In the genomic region with DNA sequence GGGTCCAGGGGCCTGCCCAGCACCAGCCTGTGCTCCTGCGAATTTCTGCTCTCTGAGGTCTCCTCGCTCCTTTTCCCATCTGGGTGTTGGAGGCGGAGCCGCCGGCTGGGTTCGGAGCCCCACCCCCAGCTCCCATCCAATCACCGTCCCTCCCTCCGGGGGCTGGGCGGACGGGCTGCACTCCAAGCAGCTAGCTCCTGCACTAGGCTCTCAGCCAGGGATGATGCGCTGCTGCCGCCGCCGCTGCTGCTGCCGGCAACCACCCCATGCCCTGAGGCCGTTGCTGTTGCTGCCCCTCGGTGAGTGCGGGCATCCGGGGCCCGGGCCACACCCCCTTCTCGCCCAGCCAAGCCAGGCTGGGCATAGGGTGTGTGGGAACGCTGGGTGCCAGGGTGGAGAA, we compare ENCODE assay signal across 8 cellular contexts. TPM values are rescaled to one million over a fixed set of nuclear protein-coding genes. Genes with fewer than 3 reads are reported as not detected.
DNase-seq lines count a peak whose midpoint lies in the region; ATAC-seq and TF ChIP-seq lines count a peak whose summit lies in the region.

A gene (plus strand): TSS at position 202 of the 400 bp plus-strand sequence. CDS start 19 bp downstream, at position 221.

- no peak for TF ChIP-seq POLR2A in vagina (IDR thresholded peaks at IDR 0.05)

- peaks cover 5 to 49% of the 10 kb centered on the region in 2 donors for H3K36me3 ChIP-seq in lung (ENCODE audit: control insufficient read depth in 2 of 2, insufficient read depth in 2 of 2, low read length in 2 of 2)
- peaks cover 0 to 42% of the 10 kb centered on the region in 2 donors for H3K36me3 ChIP-seq in vagina

- no peaks in the 10 kb centered on the region for H3K9me3 ChIP-seq in lung (ENCODE audit: control insufficient read depth in 2 of 2, insufficient read depth in 1 of 2, low read length in 1 of 2)
- no peaks in the 10 kb centered on the region for H3K9me3 ChIP-seq in vagina

- H3K4me3 Mint-ChIP-seq in endothelial cell (ENCODE audit: unreplicated experiment): peak within 1 kb of the TSS; percentile 27

- intact Hi-C loops in vagina (cut with DNase I): loop anchor here (5.0 kb wide), 1 partner anchor 43 kb away; no protein-coding TSS in a partner anchor

- TF ChIP-seq CTCF in endothelial cell (IDR thresholded peaks at IDR 0.05; ENCODE audit: unreplicated experiment) (no peak), lung (IDR thresholded peaks at IDR 0.05; ENCODE audit: control extremely low read depth, extremely low read depth) (no peak), vagina (IDR thresholded peaks at IDR 0.05) (no peak)

- peak; percentile 66 for DNase-seq in DMS153 treated with DMSO at 0.1 percent for 48 hours (lab: John Stamatoyannopoulos, UW; ENCODE audit: unreplicated experiment)
- peak; percentile 63 for DNase-seq in NCI-H510A (lab: John Stamatoyannopoulos, UW)
- DNase-seq in endothelial cell (ENCODE audit: low spot score): peak; percentile 72
- DNase-seq in lung (ENCODE audit: low spot score): peak; percentile 85
- peak in 1 of 2 donors; percentile 87 for DNase-seq in vagina (ENCODE audit: extremely low spot score in 2 of 2)
- DNase-seq in GDM1 (lab: John Stamatoyannopoulos, UW): no peak
- no peak for DNase-seq in GF-D8 (lab: John Stamatoyannopoulos, UW)

- H3K4me1 ChIP-seq in lung (ENCODE audit: control insufficient read depth in 2 of 2, insufficient read depth in 2 of 2, low read length in 2 of 2) (peaks cover 0 to 2% of the 10 kb centered on the region in 2 donors), vagina (peaks cover 12% of the 10 kb centered on the region)

- H3K4me3 ChIP-seq in lung (no peak within 1 kb of the TSS), vagina (peak within 1 kb of the TSS in 1 of 2 donors; percentile 0)

- H3K27me3 ChIP-seq in lung (ENCODE audit: control insufficient read depth, insufficient read depth) (no peaks in the 10 kb centered on the region), vagina (no peaks in the 10 kb centered on the region)

- ATAC-seq in lung (ENCODE audit: insufficient read depth, low FRiP score): peak; percentile 84
- no peak for ATAC-seq in GM19328 (IDR thresholded peaks at IDR 0.05; ENCODE audit: unreplicated experiment)

- peaks cover 4% of the 10 kb centered on the region for H3K27me3 Mint-ChIP-seq in endothelial cell (ENCODE audit: unreplicated experiment)

- H3K27ac Mint-ChIP-seq in endothelial cell (ENCODE audit: unreplicated experiment): no peak within 1 kb of the TSS

- peaks cover 7% of the 10 kb centered on the region for H3K4me1 Mint-ChIP-seq in endothelial cell (ENCODE audit: unreplicated experiment)

- peaks cover 29% of the 10 kb centered on the region for H3K36me3 Mint-ChIP-seq in endothelial cell (ENCODE audit: low read depth, unreplicated experiment)

- H3K9me3 Mint-ChIP-seq in endothelial cell (ENCODE audit: unreplicated experiment): no peaks in the 10 kb centered on the region

- peak within 1 kb of the TSS; percentile 36 to 53 for H3K27ac ChIP-seq in lung (ENCODE audit: low read depth in 1 of 2, low read length in 1 of 2)
- peak within 1 kb of the TSS; percentile 30 for H3K27ac ChIP-seq in vagina

- 47 to 78% methylated on average over 22 of the region's 22 CpGs for WGBS in lung, 2 donors

RNA-seq across cellular contexts. Expression of the gene that starts here (rescaled TPM):
- total RNA-seq in endothelial cell (ENCODE audit: unreplicated experiment): 0.56 TPM
- total RNA-seq in lung: 1 to 10 TPM; 2.1 to 5.8 TPM
- polyA plus RNA-seq in lung: 1 to 10 TPM; 1.1 to 5.0 TPM
- total RNA-seq in vagina: not detected

Comparison
In these comparisons a context has a peak if more than half of its experiments do, and no peak if none do; other contexts are left out.
1. Peak in DNase-seq in endothelial cell; RNA of the gene not detected or under 1 TPM.
2. DNase-seq: peak in DMS153 treated with DMSO at 0.1 percent for 48 hours (single experiment), NCI-H510A (single experiment) and lung (single experiment); none in GDM1 (single experiment) and GF-D8 (single experiment).